ENCODE assay signal across 10 cellular contexts in genomic region chr11:2768471-2769408, GRCh38.
DNase-seq lines count a peak whose midpoint lies in the region; ATAC-seq and TF ChIP-seq lines count a peak whose summit lies in the region.
"Had no signal": no experiment of that assay in that cellular context is flagged by ENCODE, and none has a peak within 500 bp of the region (broad histone marks: within the 10 kb centered on the region; RNA-seq: fewer than 3 reads in every experiment).

No MANE protein-coding gene starts in this region.

- H3K9me3 Mint-ChIP-seq in activated T-helper 17 cell treated with anti-CD3 and anti-CD28 coated beads, Interleukin-2, amount 50 U/mL, for 72 hours: no peaks in the 10 kb centered on the region
- H3K9me3 Mint-ChIP-seq: stimulated activated naive CD8-positive, alpha-beta T cell treated with anti-CD3 and anti-CD28 coated beads, Interleukin-15, Interleukin-2, amounts not matched to agents 100 ng/mL and 50 ng/mL, for 24 hours had no signal

- TF ChIP-seq POLR2A in stomach (IDR thresholded peaks at IDR 0.05): no peak

- no peaks in the 10 kb centered on the region for H3K27me3 Mint-ChIP-seq in activated T-helper 17 cell treated with anti-CD3 and anti-CD28 coated beads, Interleukin-2, amount 50 U/mL, for 72 hours
- H3K27me3 Mint-ChIP-seq: CD4-positive, CD25-positive, alpha-beta regulatory T cell; stimulated activated naive CD8-positive, alpha-beta T cell treated with anti-CD3 and anti-CD28 coated beads, Interleukin-15, Interleukin-2, amounts not matched to agents 100 ng/mL and 50 ng/mL, for 24 hours had no signal

- no peak overlapping the region for H3K4me3 ChIP-seq in stomach

- in situ Hi-C loops in KBM-7 (cut with MboI; ENCODE audit: low pct_unique_long_range_greater_than_20kb, low sequenced_read_pairs): no loop called here

- 88 to 96% (median 94%) methylated on average over 11 to 14 of the region's 14 CpGs for WGBS in stomach, 5 donors

- peak overlapping the region; percentile 39 for H3K27ac Mint-ChIP-seq in activated T-helper 17 cell treated with anti-CD3 and anti-CD28 coated beads, Interleukin-2, amount 50 U/mL, for 72 hours
- H3K27ac Mint-ChIP-seq: CD4-positive, CD25-positive, alpha-beta regulatory T cell; stimulated activated naive CD8-positive, alpha-beta T cell treated with anti-CD3 and anti-CD28 coated beads, Interleukin-15, Interleukin-2, amounts not matched to agents 100 ng/mL and 50 ng/mL, for 24 hours had no signal

- peak; percentile 61 for DNase-seq in activated effector memory CD4-positive, alpha-beta T cell treated with anti-CD3 and anti-CD28 coated beads, Interleukin-2, amount 50 U/mL, for 16 hours
- no peak for DNase-seq in activated effector memory CD4-positive, alpha-beta T cell treated with Interleukin-2 at 50 U/mL for 16 hours
- peak; percentile 84 for DNase-seq in hepatic stellate cell (ENCODE audit: low spot score)
- peak; percentile 17 for DNase-seq in stomach
- no peak for DNase-seq in NCI-H128 (lab: John Stamatoyannopoulos, UW; ENCODE audit: unreplicated experiment)
- no peak for DNase-seq in DMS153 treated with DMSO at 0.1 percent for 48 hours (lab: John Stamatoyannopoulos, UW; ENCODE audit: unreplicated experiment)
- no peak for DNase-seq in KBM-7
- DNase-seq: CD4-positive, CD25-positive, alpha-beta regulatory T cell had no signal

- no peaks in the 10 kb centered on the region for H3K36me3 Mint-ChIP-seq in activated T-helper 17 cell treated with anti-CD3 and anti-CD28 coated beads, Interleukin-2, amount 50 U/mL, for 72 hours (ENCODE audit: low read depth)

- no peaks in the 10 kb centered on the region for H3K9me3 ChIP-seq in stomach

- H3K4me3 Mint-ChIP-seq in activated T-helper 17 cell treated with anti-CD3 and anti-CD28 coated beads, Interleukin-2, amount 50 U/mL, for 72 hours: no peak overlapping the region
- H3K4me3 Mint-ChIP-seq: CD4-positive, CD25-positive, alpha-beta regulatory T cell; stimulated activated naive CD8-positive, alpha-beta T cell treated with anti-CD3 and anti-CD28 coated beads, Interleukin-15, Interleukin-2, amounts not matched to agents 100 ng/mL and 50 ng/mL, for 24 hours had no signal

- no peak for TF ChIP-seq CTCF in stomach (IDR thresholded peaks at IDR 0.05)

- no peak for TF ChIP-seq EP300 in stomach (IDR thresholded peaks at IDR 0.05)

- H3K27me3 ChIP-seq in stomach: no peaks in the 10 kb centered on the region

- peaks cover 0 to 6% (median 0%) of the 10 kb centered on the region in 4 donors for H3K36me3 ChIP-seq in stomach

- H3K27ac ChIP-seq in stomach: no peak overlapping the region

- intact Hi-C loops in stomach (cut with DNase I; ENCODE audit: low total_unique reads): no loop called here

- ATAC-seq in activated T-helper 17 cell treated with anti-CD3 and anti-CD28 coated beads, Interleukin-2, amount 50 U/mL, for 72 hours (replicated peaks): peak; percentile 37

- no peaks in the 10 kb centered on the region for H3K4me1 ChIP-seq in stomach

- peaks cover 9% of the 10 kb centered on the region for H3K4me1 Mint-ChIP-seq in activated T-helper 17 cell treated with anti-CD3 and anti-CD28 coated beads, Interleukin-2, amount 50 U/mL, for 72 hours

Comparison
In these comparisons a context has a peak if more than half of its experiments do, and no peak if none do; other contexts are left out.
1. DNase-seq: peak in activated effector memory CD4-positive, alpha-beta T cell treated with anti-CD3 and anti-CD28 coated beads, Interleukin-2, amount 50 U/mL, for 16 hours (single experiment), hepatic stellate cell (single experiment) and stomach (single experiment); none in activated effector memory CD4-positive, alpha-beta T cell treated with Interleukin-2 at 50 U/mL for 16 hours (single experiment), NCI-H128 (single experiment), DMS153 treated with DMSO at 0.1 percent for 48 hours (single experiment) and KBM-7 (single experiment).